ENCODE assay signal across 8 cellular contexts in genomic region chr6:38493929-38494547, GRCh38.
DNase-seq lines count a peak whose midpoint lies in the region; ATAC-seq lines count a peak whose summit lies in the region.

No MANE protein-coding gene starts in this region.

- H3K18ac ChIP-seq in mesendoderm (ENCODE audit: low read length) = no peak overlapping the region

- no peak overlapping the region for H2BK120ac ChIP-seq in mesendoderm (ENCODE audit: low read depth, low read length)

- no CpG with 5 or more reads among the region's 6 CpGs for WGBS in mesendoderm (ENCODE audit: extremely low coverage, insufficient coverage, low lambda C conversion rate)

- no peak overlapping the region for H3K27ac ChIP-seq in effector memory CD4-positive, alpha-beta T cell (ENCODE audit: insufficient read depth, low read length, poor library complexity, severe bottlenecking)
- no peak overlapping the region for H3K27ac ChIP-seq in mesendoderm (ENCODE audit: low read depth, low read length)

- no peaks in the 10 kb centered on the region for H3K36me3 ChIP-seq in effector memory CD4-positive, alpha-beta T cell (ENCODE audit: control insufficient read depth, insufficient read depth, low read length)
- H3K36me3 ChIP-seq in mesendoderm (ENCODE audit: control insufficient read depth, insufficient read depth, low read length) = no peaks in the 10 kb centered on the region

- no peak overlapping the region for H3K56ac ChIP-seq in mesendoderm (ENCODE audit: low read length)

- no peaks in the 10 kb centered on the region for H3K27me3 ChIP-seq in effector memory CD4-positive, alpha-beta T cell (replicated peaks; ENCODE audit: control insufficient read depth, insufficient read depth, low read length, poor library complexity, severe bottlenecking)
- no peaks in the 10 kb centered on the region for H3K27me3 ChIP-seq in mesendoderm (ENCODE audit: insufficient read depth, low read length, poor library complexity)

- no peaks in the 10 kb centered on the region for H3K4me1 ChIP-seq in effector memory CD4-positive, alpha-beta T cell (ENCODE audit: control insufficient read depth, insufficient read depth, low read length, poor library complexity, severe bottlenecking)
- H3K4me1 ChIP-seq in mesendoderm (ENCODE audit: control insufficient read depth, low read depth, low read length) = no peaks in the 10 kb centered on the region

- no peak overlapping the region for H3K23ac ChIP-seq in mesendoderm (ENCODE audit: low read length)

- no peak overlapping the region for H4K5ac ChIP-seq in mesendoderm (ENCODE audit: low read length)

- H2BK5ac ChIP-seq in mesendoderm (ENCODE audit: low read length) = no peak overlapping the region

- H3K79me2 ChIP-seq in mesendoderm (ENCODE audit: control insufficient read depth, insufficient read depth, low read length) = no peaks in the 10 kb centered on the region

- H3K9ac ChIP-seq in mesendoderm (ENCODE audit: low read length) = no peak overlapping the region

- no peaks in the 10 kb centered on the region for H3K9me3 ChIP-seq in effector memory CD4-positive, alpha-beta T cell (ENCODE audit: control insufficient read depth, low read length)

- no peak overlapping the region for H3K4me2 ChIP-seq in mesendoderm (ENCODE audit: low read length)

- no peak for ATAC-seq in activated CD4-positive, CD25-positive, alpha-beta regulatory T cell treated with anti-CD3 and anti-CD28 coated beads, Interleukin-2, amount 50 U/mL, for 24 hours

- peak; percentile 45 to 73 (median 63) for DNase-seq in activated CD4-positive, CD25-positive, alpha-beta regulatory T cell (lab: John Stamatoyannopoulos, UW)
- DNase-seq in NCI-H460 (ENCODE audit: extremely low read depth, low read depth) (peak; percentile 65), mesendoderm (peak; percentile 84), cortex of kidney (lab: John Stamatoyannopoulos, UW) (no peak)
- peak; percentile 86 to 89 for DNase-seq in activated CD4-positive, alpha-beta T cell treated with anti-CD3 and anti-CD28 coated beads, Interleukin-2, amount 50 U/mL, for 48 hours
- peak; percentile 35 to 66 (median 47) for DNase-seq in effector memory CD4-positive, alpha-beta T cell
- peak; percentile 53 to 64 for DNase-seq in stimulated activated CD8-positive, alpha-beta memory T cell treated with anti-CD3 and anti-CD28 coated beads, Interleukin-2, amount 100 ng/mL, for 1 hour (ENCODE audit: low read depth in 2 of 2)

- H3K4me3 ChIP-seq in effector memory CD4-positive, alpha-beta T cell (ENCODE audit: insufficient read depth, low read depth, low read length, poor library complexity, severe bottlenecking) = no peak overlapping the region
- no peak overlapping the region for H3K4me3 ChIP-seq in mesendoderm (ENCODE audit: low read length)

- H3K4ac ChIP-seq in mesendoderm (ENCODE audit: low read depth, low read length) = no peak overlapping the region

- no peak overlapping the region for H4K8ac ChIP-seq in mesendoderm (ENCODE audit: low read depth, low read length)

- H3K79me1 ChIP-seq in mesendoderm (ENCODE audit: low read length) = no peaks in the 10 kb centered on the region

- H2AK5ac ChIP-seq in mesendoderm (ENCODE audit: low read length) = no peak overlapping the region

- H2BK15ac ChIP-seq in mesendoderm (replicated peaks; ENCODE audit: low read depth) = no peak overlapping the region
